ENCODE assay signal across 8 cellular contexts in genomic region chr2:204027105-204027504, GRCh38.
DNase-seq lines count a peak whose midpoint lies in the region; ATAC-seq and TF ChIP-seq lines count a peak whose summit lies in the region.

No MANE protein-coding gene starts in this region.

- no peak overlapping the region for H3K4me3 ChIP-seq in mesendoderm (ENCODE audit: low read length)

- peaks cover 4 to 14% of the 10 kb centered on the region in 2 donors for H3K9me3 Mint-ChIP-seq in activated naive CD4-positive, alpha-beta T cell treated with anti-CD3 and anti-CD28 coated beads, Interleukin-2, amount 50 U/mL, for 72 hours

- H2BK15ac ChIP-seq in mesendoderm (replicated peaks; ENCODE audit: low read depth): no peak overlapping the region

- no peak overlapping the region for H3K4ac ChIP-seq in mesendoderm (ENCODE audit: low read depth, low read length)

- POLR2A ChIA-PET in GM10248 (lab: Yijun Ruan, JAX): no interaction called here

- peak overlapping the region; percentile 82 to 89 for H3K27ac Mint-ChIP-seq in activated naive CD4-positive, alpha-beta T cell treated with anti-CD3 and anti-CD28 coated beads, Interleukin-2, amount 50 U/mL, for 72 hours

- H4K5ac ChIP-seq in mesendoderm (ENCODE audit: low read length): no peak overlapping the region

- H2BK5ac ChIP-seq in mesendoderm (ENCODE audit: low read length): no peak overlapping the region

- no peaks in the 10 kb centered on the region for H3K27me3 ChIP-seq in mesendoderm (ENCODE audit: insufficient read depth, low read length, poor library complexity)

- TF ChIP-seq CTCF in GM10248 (IDR thresholded peaks at IDR 0.05; ENCODE audit: control extremely low read depth, extremely low read depth, low read depth, missing control alignments): no peak

- no CpG with 5 or more reads among the region's 3 CpGs for WGBS in mesendoderm (ENCODE audit: extremely low coverage, insufficient coverage, low lambda C conversion rate)

- no peak overlapping the region for H3K23ac ChIP-seq in mesendoderm (ENCODE audit: low read length)

- H3K18ac ChIP-seq in mesendoderm (ENCODE audit: low read length): no peak overlapping the region

- DNase-seq in GM10248 (ENCODE audit: extremely low spot score): peak; percentile 19
- peak in 1 of 2 donors; percentile 31 for DNase-seq in activated naive CD4-positive, alpha-beta T cell treated with anti-CD3 and anti-CD28 coated beads, Interleukin-2, amount 50 U/mL, for 72 hours (ENCODE audit: low spot score in 2 of 2)
- DNase-seq in epidermal melanocyte (ENCODE audit: insufficient read length, low spot score): no peak
- DNase-seq in NCI-H1092 (lab: John Stamatoyannopoulos, UW): no peak
- no peak for DNase-seq in mesendoderm
- no peak for DNase-seq in activated gamma-delta T cell (lab: John Stamatoyannopoulos, UW)

- H3K36me3 ChIP-seq in mesendoderm (ENCODE audit: control insufficient read depth, insufficient read depth, low read length): no peaks in the 10 kb centered on the region

- H3K9ac ChIP-seq in mesendoderm (ENCODE audit: low read length): no peak overlapping the region

- H2AK5ac ChIP-seq in mesendoderm (ENCODE audit: low read length): no peak overlapping the region

- no peak overlapping the region for H3K56ac ChIP-seq in mesendoderm (ENCODE audit: low read length)

- peaks cover 4% of the 10 kb centered on the region for H3K4me1 ChIP-seq in mesendoderm (ENCODE audit: control insufficient read depth, low read depth, low read length)

- CTCF ChIA-PET in GM10248 (lab: Yijun Ruan, JAX): interaction anchor here (2.6 to 6.0 kb wide), 2 partner anchors 12 to 151 kb away, joined by 6 to 41 read pairs; no protein-coding TSS in a partner anchor

- H2BK120ac ChIP-seq in mesendoderm (ENCODE audit: low read depth, low read length): no peak overlapping the region

- H3K79me1 ChIP-seq in mesendoderm (ENCODE audit: low read length): no peaks in the 10 kb centered on the region

- no peak overlapping the region for H3K4me2 ChIP-seq in mesendoderm (ENCODE audit: low read length)

- H4K8ac ChIP-seq in mesendoderm (ENCODE audit: low read depth, low read length): no peak overlapping the region

- H3K27ac ChIP-seq in mesendoderm (ENCODE audit: low read depth, low read length): no peak overlapping the region

- peaks cover 0 to 21% of the 10 kb centered on the region in 2 donors for H3K36me3 Mint-ChIP-seq in activated naive CD4-positive, alpha-beta T cell treated with anti-CD3 and anti-CD28 coated beads, Interleukin-2, amount 50 U/mL, for 72 hours

- H3K79me2 ChIP-seq in mesendoderm (ENCODE audit: control insufficient read depth, insufficient read depth, low read length): no peaks in the 10 kb centered on the region

- ATAC-seq in GM19468 (IDR thresholded peaks at IDR 0.05; ENCODE audit: extremely low read depth, unreplicated experiment) (peak; percentile 92), HG03469 (IDR thresholded peaks at IDR 0.05; ENCODE audit: unreplicated experiment) (peak; percentile 94)
- ATAC-seq in activated naive CD4-positive, alpha-beta T cell treated with anti-CD3 and anti-CD28 coated beads, Interleukin-2, amount 50 U/mL, for 72 hours: peak; percentile 95 to 98
